In the genomic region with DNA sequence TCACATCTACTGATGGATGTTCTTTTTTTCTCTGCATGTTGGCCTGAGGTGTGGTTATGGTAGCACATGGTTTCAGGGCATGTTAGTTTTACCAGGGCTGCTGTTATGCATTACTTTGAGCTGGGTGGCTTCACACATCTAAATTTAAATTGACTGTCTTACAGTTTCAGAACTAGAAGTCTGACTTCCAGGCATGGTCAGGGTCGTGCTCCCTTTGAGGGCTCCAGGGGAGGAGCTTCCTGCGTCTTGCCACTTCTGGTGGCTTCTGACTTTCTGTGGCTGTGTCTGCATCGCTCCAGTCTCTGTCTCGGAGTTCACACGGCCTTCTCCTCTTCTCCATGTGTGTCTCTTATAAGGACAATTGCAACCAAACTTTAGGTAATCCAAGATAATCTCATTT, we compare ENCODE assay signal across 28 cellular contexts.
"Had no signal": no experiment of that assay in that cellular context is flagged by ENCODE, and none has a peak within 500 bp of the region (broad histone marks: within the 10 kb centered on the region; RNA-seq: fewer than 3 reads in every experiment).

No MANE protein-coding gene starts in this region.

- H3K27me3 ChIP-seq: neural progenitor cell, ovary, right lobe of liver, sigmoid colon, stomach, thyroid gland, tibial nerve, upper lobe of left lung, vagina had no signal

- H3K79me2 ChIP-seq: parathyroid adenoma had no signal

- H3K9me3 Mint-ChIP-seq: natural killer cell; stimulated activated effector memory CD8-positive, alpha-beta T cell treated with anti-CD3 and anti-CD28 coated beads, Interleukin-12 subunit alpha, Interleukin-12 subunit beta, amount 100 ng/mL, for 72 hours had no signal

- H3K4me1 Mint-ChIP-seq: natural killer cell; stimulated activated effector memory CD8-positive, alpha-beta T cell treated with anti-CD3 and anti-CD28 coated beads, Interleukin-12 subunit alpha, Interleukin-12 subunit beta, amount 100 ng/mL, for 72 hours; stimulated activated naive B cell treated with anti-CD40 and anti-IgM and Interleukin-4, amounts not matched to agents 10 μg/mL and 1 μg/mL and 100 μg/mL, for 72 hours had no signal

- H3K4me2 ChIP-seq: neural progenitor cell had no signal

- ATAC-seq: natural killer cell; psoas muscle; right cardiac atrium; right lobe of liver; stimulated activated effector memory CD8-positive, alpha-beta T cell treated with anti-CD3 and anti-CD28 coated beads, Interleukin-12 subunit alpha, Interleukin-12 subunit beta, amount 100 ng/mL, for 72 hours; stimulated activated naive B cell treated with anti-CD40 and anti-IgM and Interleukin-4, amounts not matched to agents 10 μg/mL and 1 μg/mL and 100 μg/mL, for 72 hours had no signal

- DNase-seq: natural killer cell; occipital lobe; ovary; posterior cingulate gyrus; psoas muscle; right cardiac atrium; right lobe of liver; sigmoid colon; small intestine; stimulated activated CD4-positive, alpha-beta T cell treated with anti-CD3 and anti-CD28 coated beads, Interleukin-15, amount 100 ng/mL, for 24 hours; stimulated activated CD4-positive, alpha-beta T cell treated with anti-CD3 and anti-CD28 coated beads, Interleukin-2, amount 100 ng/mL, for 24 hours; stimulated activated CD4-positive, alpha-beta T cell treated with anti-CD3 and anti-CD28 coated beads, Interleukin-2, amount 100 ng/mL, for 48 hours; stimulated activated CD4-positive, alpha-beta T cell treated with anti-CD3 and anti-CD28 coated beads, Interleukin-4, amount 100 ng/mL, for 24 hours; stimulated activated naive B cell treated with anti-CD40 and anti-IgM and Interleukin-4, amounts not matched to agents 10 μg/mL and 1 μg/mL and 100 μg/mL, for 72 hours; stimulated activated naive CD4-positive, alpha-beta T cell treated with Interleukin-2 at 50 U/mL for 16 hours; stomach; thyroid gland; trophoblast cell; upper lobe of left lung had no signal

- H3K36me3 ChIP-seq: neural progenitor cell, ovary, right lobe of liver, sigmoid colon, stomach, thoracic aorta, thyroid gland, tibial nerve, upper lobe of left lung, vagina had no signal

- H3K27ac Mint-ChIP-seq: natural killer cell; nephron; neural progenitor cell; progenitor cell of endocrine pancreas; stimulated activated effector memory CD8-positive, alpha-beta T cell treated with anti-CD3 and anti-CD28 coated beads, Interleukin-12 subunit alpha, Interleukin-12 subunit beta, amount 100 ng/mL, for 72 hours; stimulated activated naive B cell treated with anti-CD40 and anti-IgM and Interleukin-4, amounts not matched to agents 10 μg/mL and 1 μg/mL and 100 μg/mL, for 72 hours; stimulated activated naive CD8-positive, alpha-beta T cell treated with anti-CD3 and anti-CD28 coated beads, Interleukin-15, Interleukin-2, amounts not matched to agents 100 ng/mL and 50 ng/mL, for 24 hours had no signal

- H3K36me3 Mint-ChIP-seq: natural killer cell; neural progenitor cell; stimulated activated effector memory CD8-positive, alpha-beta T cell treated with anti-CD3 and anti-CD28 coated beads, Interleukin-12 subunit alpha, Interleukin-12 subunit beta, amount 100 ng/mL, for 72 hours; stimulated activated naive B cell treated with anti-CD40 and anti-IgM and Interleukin-4, amounts not matched to agents 10 μg/mL and 1 μg/mL and 100 μg/mL, for 72 hours had no signal

- H3K9me3 ChIP-seq: ovary, psoas muscle, right lobe of liver, sigmoid colon, thoracic aorta, thyroid gland, tibial nerve, upper lobe of left lung, vagina had no signal

- H2AFZ ChIP-seq: neural progenitor cell, parathyroid adenoma had no signal

- H3K27ac ChIP-seq: neural progenitor cell, ovary, parathyroid adenoma, psoas muscle, sigmoid colon, stomach, thoracic aorta, thyroid gland, tibial nerve, vagina had no signal

- H3K4me3 ChIP-seq: neural progenitor cell, ovary, psoas muscle, right lobe of liver, sigmoid colon, stomach, thoracic aorta, thyroid gland, tibial nerve, upper lobe of left lung, vagina had no signal

- H3K27me3 Mint-ChIP-seq: progenitor cell of endocrine pancreas had no signal

- H3K9ac ChIP-seq: neural progenitor cell, parathyroid adenoma had no signal

- H3K4me1 ChIP-seq: neural progenitor cell, parathyroid adenoma, psoas muscle, right lobe of liver, sigmoid colon, stomach, thyroid gland, upper lobe of left lung, vagina had no signal

- H3K4me3 Mint-ChIP-seq: natural killer cell; nephron; neural progenitor cell; stimulated activated effector memory CD8-positive, alpha-beta T cell treated with anti-CD3 and anti-CD28 coated beads, Interleukin-12 subunit alpha, Interleukin-12 subunit beta, amount 100 ng/mL, for 72 hours; stimulated activated naive B cell treated with anti-CD40 and anti-IgM and Interleukin-4, amounts not matched to agents 10 μg/mL and 1 μg/mL and 100 μg/mL, for 72 hours; stimulated activated naive CD8-positive, alpha-beta T cell treated with anti-CD3 and anti-CD28 coated beads, Interleukin-15, Interleukin-2, amounts not matched to agents 100 ng/mL and 50 ng/mL, for 24 hours had no signal
